ENCODE assay signal across 21 cellular contexts in genomic region chr7:6090738-6091505, GRCh38. TPM values are rescaled to one million over a fixed set of nuclear protein-coding genes. Genes with fewer than 3 reads are reported as not detected.
DNase-seq lines count a peak whose midpoint lies in the region; ATAC-seq, FAIRE-seq and TF ChIP-seq lines count a peak whose summit lies in the region.
"Had no signal": no experiment of that assay in that cellular context is flagged by ENCODE, and none has a peak within 500 bp of the region (broad histone marks: within the 10 kb centered on the region; RNA-seq: fewer than 3 reads in every experiment).

No MANE protein-coding gene starts in this region.

- no peak overlapping the region for H3K27ac ChIP-seq in spleen
- H3K27ac ChIP-seq: BLaER1 had no signal

- ATAC-seq in WTC11 (no peak), GM18498 (IDR thresholded peaks at IDR 0.05; ENCODE audit: unreplicated experiment) (no peak)
- ATAC-seq in activated CD4-positive, CD25-positive, alpha-beta regulatory T cell treated with anti-CD3 and anti-CD28 coated beads, Interleukin-2, amount 50 U/mL, for 24 hours: no peak

- no peak overlapping the region for H3K4me3 Mint-ChIP-seq in WTC11
- H3K4me3 Mint-ChIP-seq: CD14-positive monocyte; CD4-positive, alpha-beta memory T cell; H9 had no signal

- CTCF ChIA-PET in WTC11 (lab: Charles Lee): no interaction called here

- H3K27me3 ChIP-seq in spleen (replicated peaks in 1 of 7): peaks cover 0 to 12% (median 0%) of the 10 kb centered on the region in 7 donors
- H3K27me3 ChIP-seq: BLaER1 had no signal

- FAIRE-seq in A204.1 (lab: Jason Lieb, UNC) (peak; percentile 64), G401.6 (lab: Jason Lieb, UNC) (peak; percentile 94)
- FAIRE-seq: GM12891, GM18507, H1 had no signal

- DNase-seq in WTC11 (ENCODE audit: low spot score): no peak
- peak; percentile 5 for DNase-seq in spleen
- DNase-seq in NCI-H748 (lab: John Stamatoyannopoulos, UW; ENCODE audit: unreplicated experiment): no peak
- DNase-seq: CD4-positive, alpha-beta memory T cell; DMS53; DND-41; EL; H9; IMR-90; Karpas-422; KBM-7 had no signal

- no peaks in the 10 kb centered on the region for H3K9me3 Mint-ChIP-seq in WTC11
- H3K9me3 Mint-ChIP-seq: CD4-positive, alpha-beta memory T cell; H9 had no signal

- POLR2A ChIA-PET in WTC11 (lab: Charles Lee): no interaction called here

- H3K4me1 Mint-ChIP-seq in WTC11: peaks cover 2% of the 10 kb centered on the region; the same call in 1 of the 2 replicates
- H3K4me1 Mint-ChIP-seq: CD14-positive monocyte; CD4-positive, alpha-beta memory T cell; H9 had no signal

- no peak overlapping the region for H3K27ac Mint-ChIP-seq in WTC11
- H3K27ac Mint-ChIP-seq: CD4-positive, alpha-beta memory T cell; H9 had no signal

- H3K36me3 Mint-ChIP-seq in WTC11: no peaks in the 10 kb centered on the region
- H3K36me3 Mint-ChIP-seq: CD14-positive monocyte; CD4-positive, alpha-beta memory T cell had no signal

- no peaks in the 10 kb centered on the region for H3K9me3 ChIP-seq in spleen
- H3K9me3 ChIP-seq: BLaER1 had no signal

- H3K27me3 Mint-ChIP-seq in WTC11 (ENCODE audit: low read depth): peaks cover 31% of the 10 kb centered on the region

- H3K36me3 ChIP-seq in spleen: no peaks in the 10 kb centered on the region
- H3K36me3 ChIP-seq: BLaER1 had no signal

- H3K4me3 ChIP-seq in spleen: no peak overlapping the region
- H3K4me3 ChIP-seq: BLaER1 had no signal

- intact Hi-C loops in spleen (cut with DNase I; ENCODE audit: low total_unique reads): no loop called here

- no peak for TF ChIP-seq POLR2A in spleen (IDR thresholded peaks at IDR 0.05)

- 77 to 95% (median 79%) methylated on average over 6 of the region's 6 CpGs for WGBS in spleen, 5 donors

- no peak for TF ChIP-seq CTCF in WTC11 (IDR thresholded peaks at IDR 0.05)
- no peak for TF ChIP-seq CTCF in spleen (IDR thresholded peaks at IDR 0.05 in 8 of 11, conservative IDR thresholded peaks at IDR 0.05 in 3 of 11)

- no peaks in the 10 kb centered on the region for H3K4me1 ChIP-seq in spleen
- H3K4me1 ChIP-seq: BLaER1 had no signal

TF ChIP-seq in WTC11, 78 proteins besides CTCF, POLR2A, EP300 and RAD21:
- TF ChIP-seq ZNF138 (CRISPR knock-in tag; conservative IDR thresholded peaks at IDR 0.05) (no peak), ZNF121 (CRISPR knock-in tag; IDR thresholded peaks at IDR 0.05) (0 out of 2 replicates have a peak, but pooled peaks have one; percentile 10), ZNF232 (CRISPR knock-in tag; IDR thresholded peaks at IDR 0.05) (no peak)

RNA-seq across cellular contexts. Expression of gene USP42, which starts 13.8 kb away (rescaled TPM):
- total RNA-seq in WTC11 (2021): 15.9 to 17.1 TPM (median 16.4 TPM) in 3 replicates
- 10 to 100 TPM in 5 of 7 donors, 1 to 10 TPM in 2; 9.3 to 14.7 (median 11.8) TPM for total RNA-seq in spleen
- 1 to 10 TPM; 2.2 to 3.8 (median 3.0) TPM for polyA plus RNA-seq in spleen

RNA-seq across cellular contexts. Expression of gene EIF2AK1, which starts 31.9 kb away (rescaled TPM):
- total RNA-seq in WTC11 (2021): 101 to 112 TPM (median 109 TPM) in 3 replicates
- total RNA-seq in spleen: 100 to 1,000 TPM in 4 of 7 donors, 10 to 100 TPM in 3; 61.0 to 243 (median 108) TPM
- 10 to 100 TPM; 32.4 to 39.0 (median 36.6) TPM for polyA plus RNA-seq in spleen

RNA-seq across cellular contexts. Expression of gene ANKRD61, which starts 59.7 kb away (rescaled TPM):
- total RNA-seq in WTC11 (2021) (not detected in 3 replicates), spleen (under 1 TPM in 1 of 7 donors, not detected in 6; 0.37 TPM)
- polyA plus RNA-seq in spleen: under 1 TPM in 2 of 3 donors, not detected in 1; 0.05 to 0.13 TPM
- total RNA-seq: CD4-positive, alpha-beta memory T cell; HT-29 had no signal
- polyA plus RNA-seq: CD14-positive monocyte had no signal
